In the genomic region with DNA sequence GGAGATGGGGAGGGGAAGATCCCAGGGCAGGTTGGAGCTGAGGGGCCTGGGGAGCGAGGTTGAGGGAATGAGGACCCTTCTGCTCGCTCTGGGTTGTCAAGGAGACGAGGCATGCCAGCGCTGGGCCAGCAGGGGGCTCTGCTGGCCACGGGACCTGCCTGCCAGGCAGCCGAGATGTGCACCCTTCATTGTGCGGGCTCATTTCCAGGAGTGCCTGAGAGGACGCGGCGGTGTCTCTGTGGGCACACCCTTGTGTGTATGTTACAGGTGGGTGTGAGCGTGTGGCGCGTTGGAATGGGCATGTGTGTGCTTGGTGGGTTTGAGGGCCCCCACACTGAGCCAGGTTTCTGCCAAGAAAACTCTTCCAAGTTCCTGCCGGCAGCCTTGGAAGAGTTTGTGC, we compare ENCODE assay signal across 1 cellular context.
A peak's percentile ranks its signal among the peaks of the same experiment; 100 is the strongest.
TF ChIP-seq lines count a peak whose summit lies in the region.

No MANE protein-coding gene starts in this region.

TF ChIP-seq in K562, 482 proteins besides CTCF, POLR2A, EP300 and RAD21 (continued from another document):
- TF ChIP-seq USF1 (CRISPR knock-in tag; IDR thresholded peaks at IDR 0.05) (peak; percentile 34), NFIC (IDR thresholded peaks at IDR 0.05) (0 out of 2 replicates have a peak, but pooled peaks have one; percentile 15), SMC3 (conservative IDR thresholded peaks at IDR 0.05; ENCODE audit: insufficient read depth, low read depth, low read length) (peak; percentile 96), YY1 (IDR thresholded peaks at IDR 0.05; ENCODE audit: borderline replicate concordance in 1 of 3, control insufficient read depth in 1 of 3, extremely low read depth in 1 of 3, insufficient read depth in 3 of 3, insufficient read length in 1 of 3, insufficient replicate concordance in 2 of 3, low read depth in 1 of 3, low read length in 2 of 3) (peak in 1 of 3 experiments; percentile 13), DNMT1 (IDR thresholded peaks at IDR 0.05) (no peak), RB1 (IDR thresholded peaks at IDR 0.05; ENCODE audit: low read depth) (peak; percentile 76), XRCC5 (IDR thresholded peaks at IDR 0.05; ENCODE audit: low read depth, low read length) (peak; percentile 81; the same call in 1 of the 2 replicates), ARID2 (IDR thresholded peaks at IDR 0.05) (peak; percentile 88; the same call in 1 of the 2 replicates), BMI1 (IDR thresholded peaks at IDR 0.05; ENCODE audit: low read length) (0 out of 2 replicates have a peak, but pooled peaks have one; percentile 45)
